8 cellular contexts compared by ENCODE assay signal in the genomic region with DNA sequence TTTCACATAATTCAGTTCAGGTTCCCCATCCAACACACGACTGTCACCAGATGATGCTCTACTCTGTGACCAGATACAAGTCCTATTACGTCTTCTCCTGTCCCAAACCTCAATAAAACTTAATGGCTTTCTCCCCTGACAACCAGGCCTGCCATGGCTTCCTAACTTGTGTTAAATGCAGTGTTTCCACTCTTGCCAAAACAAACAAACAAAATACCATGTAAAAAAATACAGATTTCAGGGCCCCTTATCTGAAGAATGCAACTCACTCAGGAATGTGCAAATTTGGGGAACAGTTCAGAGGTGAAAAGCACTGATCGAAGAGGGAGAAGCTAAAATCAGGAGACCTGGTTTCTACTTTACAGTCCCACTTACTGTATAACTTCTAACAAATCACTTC. TPM values are rescaled to one million over a fixed set of nuclear protein-coding genes. Genes with fewer than 3 reads are reported as not detected.
DNase-seq lines count a peak whose midpoint lies in the region; ATAC-seq and TF ChIP-seq lines count a peak whose summit lies in the region.

No MANE protein-coding gene starts in this region.

- H3K36me3 ChIP-seq in GM06990 (ENCODE audit: control insufficient read depth, insufficient read depth, low read length) = no peaks in the 10 kb centered on the region; the same call in 1 of the 2 replicates
- H3K36me3 ChIP-seq in SJSA1 = peaks cover 20% of the 10 kb centered on the region
- no peaks in the 10 kb centered on the region for H3K36me3 ChIP-seq in fibroblast of lung (ENCODE audit: control insufficient read depth, insufficient read depth, low read length)
- no peaks in the 10 kb centered on the region for H3K36me3 ChIP-seq in prostate gland

- intact Hi-C loops in prostate gland (cut with DNase I) = no loop called here

- H3K9me3 ChIP-seq in SJSA1 (replicated peaks) (no peaks in the 10 kb centered on the region), fibroblast of lung (ENCODE audit: control insufficient read depth, insufficient read depth, low read depth, low read length) (no peaks in the 10 kb centered on the region), prostate gland (no peaks in the 10 kb centered on the region)

- H4K20me1 ChIP-seq in fibroblast of lung (ENCODE audit: control insufficient read depth, extremely low read depth, insufficient read depth, low read length) = no peaks in the 10 kb centered on the region

- no peaks in the 10 kb centered on the region for H3K27me3 ChIP-seq in GM06990 (replicated peaks; ENCODE audit: control insufficient read depth, insufficient read depth, low read length)
- no peaks in the 10 kb centered on the region for H3K27me3 ChIP-seq in SJSA1 (replicated peaks)
- H3K27me3 ChIP-seq in fibroblast of lung (ENCODE audit: control insufficient read depth, insufficient read depth, low read length) = no peaks in the 10 kb centered on the region
- H3K27me3 ChIP-seq in prostate gland (replicated peaks; ENCODE audit: insufficient read depth) = no peaks in the 10 kb centered on the region

- 17% methylated on average over 3 of the region's 3 CpGs for WGBS in prostate gland

- no peak for DNase-seq in GM06990 (ENCODE audit: extremely low read depth, insufficient read length)
- DNase-seq in SJSA1 (ENCODE audit: low read depth in 1 of 2, low spot score in 2 of 2) = no peak
- DNase-seq in fibroblast of lung (ENCODE audit: low read depth in 2 of 2) = peak in 1 of 2 donors; percentile 8
- DNase-seq in prostate gland (ENCODE audit: low spot score) = no peak
- no peak for DNase-seq in Kasumi-1 (lab: John Stamatoyannopoulos, UW)

- peak overlapping the region; percentile 77 for H3K9ac ChIP-seq in fibroblast of lung (ENCODE audit: insufficient read depth, low read length)

- TF ChIP-seq CTCF in GM06990 (IDR thresholded peaks at IDR 0.05; ENCODE audit: insufficient read depth, low read length, poor library complexity, severe bottlenecking) (no peak), fibroblast of lung (conservative IDR thresholded peaks at IDR 0.05 in 1 of 2, IDR thresholded peaks at IDR 0.05 in 1 of 2; ENCODE audit: low read depth in 1 of 2, low read length in 2 of 2) (no peak), prostate gland (IDR thresholded peaks at IDR 0.05) (no peak)

- peak overlapping the region; percentile 90 for H3K27ac ChIP-seq in SJSA1
- peak overlapping the region; percentile 91 for H3K27ac ChIP-seq in fibroblast of lung (ENCODE audit: insufficient read depth, low read length)
- peak overlapping the region in 1 of 2 donors; percentile 65 for H3K27ac ChIP-seq in prostate gland

- peaks cover 10% of the 10 kb centered on the region for H3K4me1 ChIP-seq in SJSA1 (replicated peaks)
- H3K4me1 ChIP-seq in fibroblast of lung (ENCODE audit: control insufficient read depth, extremely low read depth, insufficient read depth, low read length) = peaks cover 4% of the 10 kb centered on the region
- H3K4me1 ChIP-seq in prostate gland (replicated peaks) = no peaks in the 10 kb centered on the region

- peaks cover 44% of the 10 kb centered on the region for H3K79me2 ChIP-seq in fibroblast of lung (ENCODE audit: control insufficient read depth, insufficient read depth, low read length)

- H2AFZ ChIP-seq in fibroblast of lung (ENCODE audit: low read length) = peak overlapping the region; percentile 58

- H3K4me3 ChIP-seq in GM06990 (replicated peaks; ENCODE audit: low read depth, low read length) (peak overlapping the region; percentile 80), SJSA1 (peak overlapping the region; percentile 65), fibroblast of lung (replicated peaks in 1 of 4; ENCODE audit: control extremely low read depth in 1 of 4, insufficient read depth in 1 of 4, low read depth in 3 of 4, low read length in 4 of 4) (peak overlapping the region; percentile 79 to 92 (median 87)), prostate gland (peak overlapping the region; percentile 46 to 52)

- peak overlapping the region; percentile 93 for H3K4me2 ChIP-seq in fibroblast of lung (ENCODE audit: extremely low read depth, insufficient read depth, low read length)

- TF ChIP-seq POLR2A in prostate gland (IDR thresholded peaks at IDR 0.05) = no peak

- ATAC-seq in GM18858 (IDR thresholded peaks at IDR 0.05; ENCODE audit: unreplicated experiment) (no peak), GM21825 (IDR thresholded peaks at IDR 0.05; ENCODE audit: unreplicated experiment) (no peak), HG02571 (IDR thresholded peaks at IDR 0.05; ENCODE audit: unreplicated experiment) (no peak)

RNA-seq across cellular contexts. Expression of a gene that starts 0.9 kb away (rescaled TPM):
- total RNA-seq in SJSA1 (2014; rRNA removed; shearing (Covaris generic)) = 59.9 and 71.8 TPM in 2 replicates
- total RNA-seq in fibroblast of lung (0.51 and 4.6 TPM in 2 replicates), prostate gland (1 to 10 TPM in 1 of 2 donors, under 1 TPM in 1; 0.55 to 4.0 TPM)
- 6.5 and 20.7 TPM in 2 replicates for polyA plus RNA-seq in fibroblast of lung
- polyA plus RNA-seq in fibroblast of lung (2012) = 4.1 and 16.1 TPM in 2 replicates
- not detected in 2 replicates for polyA minus RNA-seq in fibroblast of lung (ENCODE audit: low replicate concordance)

Comparison
In these comparisons a context has a peak if more than half of its experiments do, and no peak if none do; other contexts are left out.
1. RNA of a gene that starts 0.9 kb away (total RNA-seq): 59.9 to 71.8 TPM in SJSA1; 0.51 to 4.6 TPM in fibroblast of lung and 0.55 to 4.0 TPM in prostate gland; every median in the first group is over 10 times any median in the second.
2. Peak in every context shown above with its lines, with median percentiles within 50 percentile points of each other: H3K4me3 ChIP-seq.